ENCODE assay signal across 22 cellular contexts in genomic region chr12:3717283-3717974, GRCh38.
"Had no signal": no experiment of that assay in that cellular context is flagged by ENCODE, and none has a peak within 500 bp of the region (broad histone marks: within the 10 kb centered on the region; RNA-seq: fewer than 3 reads in every experiment).

No MANE protein-coding gene starts in this region.

- ATAC-seq: gastroesophageal sphincter had no signal

- H3K27ac ChIP-seq: coronary artery, esophagus squamous epithelium, gastroesophageal sphincter, neural progenitor cell, ovary, prostate gland, right atrium auricular region, thyroid gland had no signal

- H2AFZ ChIP-seq: neural progenitor cell had no signal

- H3K9ac ChIP-seq: neural progenitor cell had no signal

- H3K4me2 ChIP-seq: neural progenitor cell had no signal

- H3K9me3 ChIP-seq: esophagus squamous epithelium, gastroesophageal sphincter, ovary, prostate gland, right atrium auricular region, thyroid gland had no signal

- H3K4me3 Mint-ChIP-seq: endodermal cell; neural progenitor cell; stimulated activated naive CD8-positive, alpha-beta T cell treated with anti-CD3 and anti-CD28 coated beads, Interleukin-15, Interleukin-2, amounts not matched to agents 100 ng/mL and 50 ng/mL, for 24 hours had no signal

- DNase-seq: activated CD4-positive, alpha-beta T cell treated with anti-CD3 and anti-CD28 coated beads, Interleukin-2, amount 50 U/mL, for 4 hours; activated CD8-positive, alpha-beta memory T cell treated with anti-CD3 and anti-CD28 coated beads for 24 hours; activated naive CD4-positive, alpha-beta T cell treated with Interleukin-2 at 50 U/mL for 16 hours; activated T-cell treated with anti-CD3 and anti-CD28 coated beads, Interleukin-2, amount 50 U/mL, for 48 hours; amygdala; endodermal cell; esophagus squamous epithelium; left cardiac atrium; ovary; stimulated activated CD4-positive, alpha-beta T cell treated with anti-CD3 and anti-CD28 coated beads, Interleukin-1b, Interleukin-23, amount 100 ng/mL, for 48 hours; substantia nigra; T-helper 1 cell; T-helper 9 cell; thyroid gland had no signal

- H3K4me3 ChIP-seq: coronary artery, esophagus squamous epithelium, gastroesophageal sphincter, neural progenitor cell, ovary, prostate gland, right atrium auricular region, thyroid gland had no signal

- H3K36me3 Mint-ChIP-seq: neural progenitor cell had no signal

- H3K27me3 Mint-ChIP-seq: memory B cell; naive B cell; stimulated activated naive CD8-positive, alpha-beta T cell treated with anti-CD3 and anti-CD28 coated beads, Interleukin-15, Interleukin-2, amounts not matched to agents 100 ng/mL and 50 ng/mL, for 24 hours had no signal

- H3K4me1 ChIP-seq: esophagus squamous epithelium, gastroesophageal sphincter, prostate gland, right atrium auricular region, thyroid gland had no signal

- H3K27me3 ChIP-seq: esophagus squamous epithelium, gastroesophageal sphincter, neural progenitor cell, ovary, right atrium auricular region, thyroid gland had no signal

- H3K9me3 Mint-ChIP-seq: memory B cell; stimulated activated naive CD8-positive, alpha-beta T cell treated with anti-CD3 and anti-CD28 coated beads, Interleukin-15, Interleukin-2, amounts not matched to agents 100 ng/mL and 50 ng/mL, for 24 hours had no signal

- H3K27ac Mint-ChIP-seq: endodermal cell; neural progenitor cell; stimulated activated naive CD8-positive, alpha-beta T cell treated with anti-CD3 and anti-CD28 coated beads, Interleukin-15, Interleukin-2, amounts not matched to agents 100 ng/mL and 50 ng/mL, for 24 hours had no signal

- H3K36me3 ChIP-seq: esophagus squamous epithelium, gastroesophageal sphincter, neural progenitor cell, ovary, prostate gland, right atrium auricular region, thyroid gland had no signal
